Comparison of ENCODE assay signal across 12 cellular contexts in genomic region chr1:14259191-14259757, GRCh38.
DNase-seq lines count a peak whose midpoint lies in the region; ATAC-seq and TF ChIP-seq lines count a peak whose summit lies in the region.
"Had no signal": no experiment of that assay in that cellular context is flagged by ENCODE, and none has a peak within 500 bp of the region (broad histone marks: within the 10 kb centered on the region; RNA-seq: fewer than 3 reads in every experiment).

No MANE protein-coding gene starts in this region.

- TF ChIP-seq POLR2A in esophagus squamous epithelium (IDR thresholded peaks at IDR 0.05) (no peak), gastrocnemius medialis (IDR thresholded peaks at IDR 0.05) (no peak)

- no peak overlapping the region for H4K8ac ChIP-seq in H9 (replicated peaks; ENCODE audit: insufficient read length, low read depth, low read length)

- peak; percentile 7 to 94 (median 85) for DNase-seq in C1 segment of cervical spinal cord (lab: John Stamatoyannopoulos, UW)
- DNase-seq in esophagus squamous epithelium (lab: John Stamatoyannopoulos, UW), result peak; percentile 9
- DNase-seq in left lobe of liver (ENCODE audit: low spot score), result peak; percentile 43
- DNase-seq in gastrocnemius medialis, result peak; percentile 69 to 86
- no peak for DNase-seq in NCI-H526 (lab: John Stamatoyannopoulos, UW)
- DNase-seq in stimulated activated naive B cell treated with anti-CD40 and anti-IgM and Interleukin-4, amounts not matched to agents 10 μg/mL and 1 μg/mL and 100 μg/mL, for 72 hours, result no peak
- DNase-seq in H9, result no peak
- DNase-seq in activated T-helper 1 cell treated with anti-CD3 and anti-CD28 coated beads, Interleukin-12 subunit alpha, Interleukin-12 subunit beta, Interleukin-2, Interleukin-4 antibody, amounts not matched to agents 30 ng/mL and 10 ng/mL and 1 ng/mL, durations not matched to agents 14 hours and 24 hours and 36 hours (ENCODE audit: low spot score), result no peak
- DNase-seq: activated CD4-positive, CD25-positive, alpha-beta regulatory T cell treated with anti-CD3 and anti-CD28 coated beads, Interleukin-2, amount 50 U/mL, for 72 hours; activated T-cell treated with anti-CD3 and anti-CD28 coated beads, Interleukin-2, amount 50 U/mL, for 24 hours; KG1; trophoblast cell had no signal

- H3K4me2 ChIP-seq in H9 (ENCODE audit: insufficient read depth, insufficient read length, low read length), result no peak overlapping the region

- H3K4me1 Mint-ChIP-seq in stimulated activated naive B cell treated with anti-CD40 and anti-IgM and Interleukin-4, amounts not matched to agents 10 μg/mL and 1 μg/mL and 100 μg/mL, for 72 hours, result peaks cover 4 to 7% of the 10 kb centered on the region in 2 donors
- H3K4me1 Mint-ChIP-seq in H9, result peaks cover 14% of the 10 kb centered on the region in 2 experiments
- H3K4me1 Mint-ChIP-seq in activated T-helper 1 cell treated with anti-CD3 and anti-CD28 coated beads, Interleukin-12 subunit alpha, Interleukin-12 subunit beta, Interleukin-2, Interleukin-4 antibody, amounts not matched to agents 30 ng/mL and 10 ng/mL and 1 ng/mL, durations not matched to agents 14 hours and 24 hours and 36 hours (ENCODE audit: low read depth), result no peaks in the 10 kb centered on the region

- H3K4me3 Mint-ChIP-seq in stimulated activated naive B cell treated with anti-CD40 and anti-IgM and Interleukin-4, amounts not matched to agents 10 μg/mL and 1 μg/mL and 100 μg/mL, for 72 hours, result no peak overlapping the region
- no peak overlapping the region; a peak in 1 of 5 replicates for H3K4me3 Mint-ChIP-seq in H9
- no peak overlapping the region for H3K4me3 Mint-ChIP-seq in activated T-helper 1 cell treated with anti-CD3 and anti-CD28 coated beads, Interleukin-12 subunit alpha, Interleukin-12 subunit beta, Interleukin-2, Interleukin-4 antibody, amounts not matched to agents 30 ng/mL and 10 ng/mL and 1 ng/mL, durations not matched to agents 14 hours and 24 hours and 36 hours
- H3K4me3 Mint-ChIP-seq: activated T-cell treated with anti-CD3 and anti-CD28 coated beads, Interleukin-2, amount 50 U/mL, for 24 hours had no signal

- H2BK20ac ChIP-seq in H9 (ENCODE audit: low read depth, low read length, poor library complexity, severe bottlenecking), result no peak overlapping the region

- WGBS in esophagus squamous epithelium, 2 donors, result 54 to 81% methylated on average over 6 of the region's 13 CpGs
- no CpG with 5 or more reads among the region's 13 CpGs for WGBS in H9 (ENCODE audit: extremely low coverage, insufficient read length, low lambda C conversion rate)

- TF ChIP-seq CTCF in esophagus squamous epithelium (IDR thresholded peaks at IDR 0.05) (no peak), gastrocnemius medialis (IDR thresholded peaks at IDR 0.05 in 4 of 5, conservative IDR thresholded peaks at IDR 0.05 in 1 of 5) (no peak), H9 (conservative IDR thresholded peaks at IDR 0.05) (no peak)

- no peak overlapping the region for H3K18ac ChIP-seq in H9 (ENCODE audit: insufficient read length, low read depth, low read length)

- no peaks in the 10 kb centered on the region for H3K9me3 ChIP-seq in esophagus squamous epithelium
- H3K9me3 ChIP-seq in gastrocnemius medialis, result no peaks in the 10 kb centered on the region
- no peaks in the 10 kb centered on the region for H3K9me3 ChIP-seq in H9 (ENCODE audit: control insufficient read depth, low read depth, low read length)

- H3K36me3 Mint-ChIP-seq in stimulated activated naive B cell treated with anti-CD40 and anti-IgM and Interleukin-4, amounts not matched to agents 10 μg/mL and 1 μg/mL and 100 μg/mL, for 72 hours, result no peaks in the 10 kb centered on the region
- no peaks in the 10 kb centered on the region; a peak in 1 of 7 replicates for H3K36me3 Mint-ChIP-seq in H9 (ENCODE audit: insufficient read depth in 1 of 3, low read depth in 3 of 3)
- no peaks in the 10 kb centered on the region for H3K36me3 Mint-ChIP-seq in activated T-helper 1 cell treated with anti-CD3 and anti-CD28 coated beads, Interleukin-12 subunit alpha, Interleukin-12 subunit beta, Interleukin-2, Interleukin-4 antibody, amounts not matched to agents 30 ng/mL and 10 ng/mL and 1 ng/mL, durations not matched to agents 14 hours and 24 hours and 36 hours (ENCODE audit: low read depth)

- intact Hi-C loops in esophagus squamous epithelium (cut with DNase I) (no loop called here), gastrocnemius medialis (cut with DNase I; ENCODE audit: low total_unique reads) (loop anchor here (10.0 kb wide), 1 partner anchor 46 kb away; no protein-coding TSS in a partner anchor)
- intact Hi-C loops in activated T-helper 1 cell treated with anti-CD3 and anti-CD28 coated beads, Interleukin-12 subunit alpha, Interleukin-12 subunit beta, Interleukin-2, Interleukin-4 antibody, amounts not matched to agents 30 ng/mL and 10 ng/mL and 1 ng/mL, durations not matched to agents 14 hours and 24 hours and 36 hours (cut with micrococcal nuclease), result no loop called here

- H3K9me3 Mint-ChIP-seq in stimulated activated naive B cell treated with anti-CD40 and anti-IgM and Interleukin-4, amounts not matched to agents 10 μg/mL and 1 μg/mL and 100 μg/mL, for 72 hours, result peaks cover 0 to 3% of the 10 kb centered on the region in 2 donors
- H3K9me3 Mint-ChIP-seq in H9, result no peaks in the 10 kb centered on the region; a peak in 1 of 5 replicates
- H3K9me3 Mint-ChIP-seq in activated T-helper 1 cell treated with anti-CD3 and anti-CD28 coated beads, Interleukin-12 subunit alpha, Interleukin-12 subunit beta, Interleukin-2, Interleukin-4 antibody, amounts not matched to agents 30 ng/mL and 10 ng/mL and 1 ng/mL, durations not matched to agents 14 hours and 24 hours and 36 hours, result no peaks in the 10 kb centered on the region

- H2BK120ac ChIP-seq in H9 (ENCODE audit: low read depth, low read length, poor library complexity, severe bottlenecking), result no peak overlapping the region

- no peaks in the 10 kb centered on the region for H4K20me1 ChIP-seq in H9 (ENCODE audit: control insufficient read depth, insufficient read depth, insufficient read length)

- H3K4me3 ChIP-seq in esophagus squamous epithelium (no peak overlapping the region), gastrocnemius medialis (no peak overlapping the region)

- no peak overlapping the region for H2AFZ ChIP-seq in H9 (ENCODE audit: low read length)

- H3K23ac ChIP-seq in H9 (ENCODE audit: insufficient read length, low read depth, low read length), result no peak overlapping the region

- H3K4me1 ChIP-seq in esophagus squamous epithelium (peaks cover 0 to 15% (median 0%) of the 10 kb centered on the region in 3 donors), gastrocnemius medialis (no peaks in the 10 kb centered on the region), H9 (ENCODE audit: insufficient read depth, low read length) (peaks cover 2% of the 10 kb centered on the region; the same call in 1 of the 2 replicates)

- H3K56ac ChIP-seq in H9 (ENCODE audit: insufficient read length, low read depth, low read length), result no peak overlapping the region

- H3K79me1 ChIP-seq in H9 (ENCODE audit: insufficient read depth, low read depth, low read length, poor library complexity, severe bottlenecking), result no peaks in the 10 kb centered on the region

- no peak overlapping the region for H4K91ac ChIP-seq in H9 (ENCODE audit: insufficient read length, low read depth, low read length)

- H2BK5ac ChIP-seq in H9 (ENCODE audit: insufficient read length, low read length), result no peak overlapping the region

- in situ Hi-C loops in gastrocnemius medialis (cut with MboI; ENCODE audit: low sequenced_read_pairs in 4 of 4), result no loop called here

- H4K5ac ChIP-seq in H9 (ENCODE audit: insufficient read length, low read depth, low read length), result no peak overlapping the region

- H3K9ac ChIP-seq in H9 (ENCODE audit: extremely low read depth, insufficient read length, low read length), result no peak overlapping the region

- H3K14ac ChIP-seq in H9 (ENCODE audit: insufficient read depth, low read length), result no peak overlapping the region

- no peak overlapping the region for H2BK12ac ChIP-seq in H9 (ENCODE audit: insufficient read length, low read depth, low read length)

- no peaks in the 10 kb centered on the region for H3K36me3 ChIP-seq in esophagus squamous epithelium
- H3K36me3 ChIP-seq in gastrocnemius medialis, result no peaks in the 10 kb centered on the region

- no peaks in the 10 kb centered on the region for H3K79me2 ChIP-seq in H9 (ENCODE audit: insufficient read depth, low read length)

- H3K23me2 ChIP-seq in H9 (ENCODE audit: insufficient read length, low read depth, low read length, poor library complexity, severe bottlenecking), result no peaks in the 10 kb centered on the region

- ATAC-seq in left lobe of liver (no peak), gastrocnemius medialis (peak; percentile 85 to 89)
- ATAC-seq in stimulated activated naive B cell treated with anti-CD40 and anti-IgM and Interleukin-4, amounts not matched to agents 10 μg/mL and 1 μg/mL and 100 μg/mL, for 72 hours (replicated peaks), result no peak

- H3K27ac Mint-ChIP-seq in stimulated activated naive B cell treated with anti-CD40 and anti-IgM and Interleukin-4, amounts not matched to agents 10 μg/mL and 1 μg/mL and 100 μg/mL, for 72 hours, result no peak overlapping the region
- H3K27ac Mint-ChIP-seq in H9, result no peak overlapping the region
- H3K27ac Mint-ChIP-seq in activated T-helper 1 cell treated with anti-CD3 and anti-CD28 coated beads, Interleukin-12 subunit alpha, Interleukin-12 subunit beta, Interleukin-2, Interleukin-4 antibody, amounts not matched to agents 30 ng/mL and 10 ng/mL and 1 ng/mL, durations not matched to agents 14 hours and 24 hours and 36 hours, result no peak overlapping the region
- H3K27ac Mint-ChIP-seq: activated T-cell treated with anti-CD3 and anti-CD28 coated beads, Interleukin-2, amount 50 U/mL, for 24 hours had no signal

- no peak overlapping the region for H3T11ph ChIP-seq in H9 (ENCODE audit: low read length)

- H2BK15ac ChIP-seq in H9 (ENCODE audit: low read depth, low read length), result no peak overlapping the region

- H3K4ac ChIP-seq in H9 (ENCODE audit: low read depth, low read length), result no peak overlapping the region

- H3K27me3 ChIP-seq in esophagus squamous epithelium (no peaks in the 10 kb centered on the region), gastrocnemius medialis (no peaks in the 10 kb centered on the region), H9 (ENCODE audit: insufficient read depth, low read length) (no peaks in the 10 kb centered on the region)

- H3K27me3 Mint-ChIP-seq in stimulated activated naive B cell treated with anti-CD40 and anti-IgM and Interleukin-4, amounts not matched to agents 10 μg/mL and 1 μg/mL and 100 μg/mL, for 72 hours, result peaks cover 28 to 31% of the 10 kb centered on the region in 2 donors
- H3K27me3 Mint-ChIP-seq in H9 (ENCODE audit: low read depth), result peaks cover 4% of the 10 kb centered on the region; the same call in 1 of the 2 replicates
- H3K27me3 Mint-ChIP-seq in activated T-helper 1 cell treated with anti-CD3 and anti-CD28 coated beads, Interleukin-12 subunit alpha, Interleukin-12 subunit beta, Interleukin-2, Interleukin-4 antibody, amounts not matched to agents 30 ng/mL and 10 ng/mL and 1 ng/mL, durations not matched to agents 14 hours and 24 hours and 36 hours (ENCODE audit: insufficient read depth), result no peaks in the 10 kb centered on the region

- no peak overlapping the region for H2AK5ac ChIP-seq in H9 (ENCODE audit: insufficient read length, low read length)

- H3K27ac ChIP-seq in esophagus squamous epithelium, result peak overlapping the region; percentile 3 to 84 (median 67)
- peak overlapping the region in 2 of 4 donors; percentile 33 to 37 for H3K27ac ChIP-seq in gastrocnemius medialis
- no peak overlapping the region for H3K27ac ChIP-seq in H9 (ENCODE audit: insufficient read length, low read depth, low read length)

Comparison
In these comparisons a context has a peak if more than half of its experiments do, and no peak if none do; other contexts are left out.
1. DNase-seq: peak in C1 segment of cervical spinal cord (14 of 14), esophagus squamous epithelium (single experiment), left lobe of liver (single experiment) and gastrocnemius medialis (2 of 2); none in NCI-H526 (0 of 2), stimulated activated naive B cell treated with anti-CD40 and anti-IgM and Interleukin-4, amounts not matched to agents 10 μg/mL and 1 μg/mL and 100 μg/mL, for 72 hours (single experiment), H9 (single experiment) and activated T-helper 1 cell treated with anti-CD3 and anti-CD28 coated beads, Interleukin-12 subunit alpha, Interleukin-12 subunit beta, Interleukin-2, Interleukin-4 antibody, amounts not matched to agents 30 ng/mL and 10 ng/mL and 1 ng/mL, durations not matched to agents 14 hours and 24 hours and 36 hours (single experiment).
2. ATAC-seq: peak in gastrocnemius medialis (2 of 2); none in left lobe of liver (single experiment) and stimulated activated naive B cell treated with anti-CD40 and anti-IgM and Interleukin-4, amounts not matched to agents 10 μg/mL and 1 μg/mL and 100 μg/mL, for 72 hours (0 of 2).